Comparison of ENCODE assay signal across 14 cellular contexts in the genomic region with DNA sequence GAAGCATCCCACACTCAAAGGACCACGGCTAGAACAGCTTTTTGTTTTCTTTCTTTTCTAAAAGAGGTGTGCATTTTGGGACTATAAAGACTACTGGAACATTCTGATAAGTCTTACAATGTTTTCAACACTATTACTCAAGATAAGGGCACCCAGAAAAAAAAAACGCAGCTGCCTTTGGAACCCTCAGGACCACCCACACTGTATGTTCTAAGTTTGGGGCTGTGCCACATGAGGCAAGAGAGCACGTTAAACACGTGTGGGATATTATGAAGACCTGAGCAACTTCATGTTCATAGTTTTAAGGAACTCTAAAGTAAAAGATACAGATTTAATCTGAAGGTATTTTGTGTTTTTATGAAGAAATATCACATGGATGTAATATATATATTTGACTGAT.
DNase-seq lines count a peak whose midpoint lies in the region; ATAC-seq and TF ChIP-seq lines count a peak whose summit lies in the region.
"Had no signal": no experiment of that assay in that cellular context is flagged by ENCODE, and none has a peak within 500 bp of the region (broad histone marks: within the 10 kb centered on the region; RNA-seq: fewer than 3 reads in every experiment).

No MANE protein-coding gene starts in this region.

- intact Hi-C loops in ascending aorta (cut with DNase I), result no loop called here

- H3K4me3 ChIP-seq in SK-N-SH (ENCODE audit: low read depth in 2 of 2, low read length in 1 of 2), result no peak overlapping the region
- H3K4me3 ChIP-seq in ascending aorta, result peak overlapping the region in 1 of 2 donors; percentile 49
- H3K4me3 ChIP-seq: BLaER1, GM23248 had no signal

- TF ChIP-seq RAD21 in SK-N-SH (IDR thresholded peaks at IDR 0.05; ENCODE audit: low read length), result no peak

- H3K4me2 ChIP-seq in SK-N-SH, result no peak overlapping the region
- H3K4me2 ChIP-seq: BLaER1 had no signal

- no peaks in the 10 kb centered on the region for H3K9me3 Mint-ChIP-seq in neural crest cell
- H3K9me3 Mint-ChIP-seq in T-helper 2 cell treated with Interferon-gamma antibody and Interleukin-4, amounts not matched to agents 5 μg/mL and 100 μg/mL, for 36 hours, result no peaks in the 10 kb centered on the region

- no peaks in the 10 kb centered on the region for H3K27me3 Mint-ChIP-seq in neural crest cell (ENCODE audit: low read depth)
- no peaks in the 10 kb centered on the region for H3K27me3 Mint-ChIP-seq in T-helper 2 cell treated with Interferon-gamma antibody and Interleukin-4, amounts not matched to agents 5 μg/mL and 100 μg/mL, for 36 hours (ENCODE audit: low read depth)

- no peak overlapping the region for H3K27ac ChIP-seq in SK-N-SH (ENCODE audit: low read depth in 2 of 2, low read length in 1 of 2)
- H3K27ac ChIP-seq in ascending aorta, result peak overlapping the region; percentile 12 to 44
- H3K27ac ChIP-seq: 22Rv1, BLaER1, GM23248 had no signal

- peak overlapping the region; percentile 38; the same call in 1 of the 2 replicates for H2AFZ ChIP-seq in SK-N-SH (ENCODE audit: low read depth)
- H2AFZ ChIP-seq: GM23248 had no signal

- H3K36me3 Mint-ChIP-seq in neural crest cell (ENCODE audit: low read depth), result no peaks in the 10 kb centered on the region
- no peaks in the 10 kb centered on the region for H3K36me3 Mint-ChIP-seq in T-helper 2 cell treated with Interferon-gamma antibody and Interleukin-4, amounts not matched to agents 5 μg/mL and 100 μg/mL, for 36 hours (ENCODE audit: low read depth)

- H3K27me3 ChIP-seq in SK-N-SH (ENCODE audit: insufficient read depth) (no peaks in the 10 kb centered on the region), ascending aorta (no peaks in the 10 kb centered on the region)
- H3K27me3 ChIP-seq: BLaER1 had no signal

- H3K4me1 Mint-ChIP-seq in neural crest cell, result peaks cover 6% of the 10 kb centered on the region
- H3K4me1 Mint-ChIP-seq in T-helper 2 cell treated with Interferon-gamma antibody and Interleukin-4, amounts not matched to agents 5 μg/mL and 100 μg/mL, for 36 hours (ENCODE audit: low read depth), result no peaks in the 10 kb centered on the region

- H3K27ac Mint-ChIP-seq in neural crest cell (ENCODE audit: unreplicated experiment), result peak overlapping the region; percentile 22
- no peak overlapping the region for H3K27ac Mint-ChIP-seq in T-helper 2 cell treated with Interferon-gamma antibody and Interleukin-4, amounts not matched to agents 5 μg/mL and 100 μg/mL, for 36 hours

- H4K20me1 ChIP-seq in SK-N-SH (ENCODE audit: insufficient read depth), result no peaks in the 10 kb centered on the region
- H4K20me1 ChIP-seq: BLaER1 had no signal

- TF ChIP-seq CTCF in SK-N-SH (IDR thresholded peaks at IDR 0.05), result no peak
- TF ChIP-seq CTCF in ascending aorta (IDR thresholded peaks at IDR 0.05), result no peak
- no peak for TF ChIP-seq CTCF in neural crest cell (conservative IDR thresholded peaks at IDR 0.05)

- no peaks in the 10 kb centered on the region for H3K9me2 ChIP-seq in SK-N-SH

- H3K79me2 ChIP-seq in SK-N-SH (ENCODE audit: insufficient read depth), result no peaks in the 10 kb centered on the region

- ATAC-seq in SK-N-SH treated with all-trans-retinoic acid at 6 μM for 48 hours (no peak; the same call in 2 of the 3 replicates), HG02642 (IDR thresholded peaks at IDR 0.05; ENCODE audit: poor library complexity, unreplicated experiment) (no peak), GM19397 (IDR thresholded peaks at IDR 0.05; ENCODE audit: unreplicated experiment) (no peak)
- ATAC-seq: HCT116 had no signal

- no peaks in the 10 kb centered on the region for H3K36me3 ChIP-seq in SK-N-SH (replicated peaks in 1 of 2; ENCODE audit: control insufficient read depth in 1 of 2, insufficient read depth in 2 of 2, low read length in 1 of 2)
- no peaks in the 10 kb centered on the region for H3K36me3 ChIP-seq in ascending aorta
- H3K36me3 ChIP-seq: BLaER1 had no signal

- H3K9ac ChIP-seq in SK-N-SH, result no peak overlapping the region
- H3K9ac ChIP-seq: BLaER1, GM23248 had no signal

- no peak for TF ChIP-seq EP300 in SK-N-SH (IDR thresholded peaks at IDR 0.05; ENCODE audit: borderline replicate concordance in 1 of 2, low read depth in 1 of 2, low read length in 1 of 2)

- H3K9me3 ChIP-seq in SK-N-SH, result no peaks in the 10 kb centered on the region
- no peaks in the 10 kb centered on the region for H3K9me3 ChIP-seq in ascending aorta
- H3K9me3 ChIP-seq: BLaER1 had no signal

- POLR2A ChIA-PET in SK-N-SH (lab: Yijun Ruan, JAX), result no interaction called here

- peaks cover 0 to 3% of the 10 kb centered on the region in 2 experiments; a peak in 3 of 4 replicates for H3K4me1 ChIP-seq in SK-N-SH (ENCODE audit: control insufficient read depth in 1 of 2, insufficient read depth in 2 of 2, low read depth in 1 of 2, low read length in 1 of 2)
- peaks cover 0 to 6% of the 10 kb centered on the region in 2 donors for H3K4me1 ChIP-seq in ascending aorta
- H3K4me1 ChIP-seq: BLaER1 had no signal

- no peak overlapping the region for H3K4me3 Mint-ChIP-seq in neural crest cell
- no peak overlapping the region for H3K4me3 Mint-ChIP-seq in T-helper 2 cell treated with Interferon-gamma antibody and Interleukin-4, amounts not matched to agents 5 μg/mL and 100 μg/mL, for 36 hours

- 75% methylated on average over 4 of the region's 4 CpGs for WGBS in SK-N-SH (ENCODE audit: low lambda C conversion rate)

- CTCF ChIA-PET in SK-N-SH (lab: Yijun Ruan, JAX), result interaction anchor here (1.7 kb wide), 1 partner anchor 290 kb away, joined by 5 read pairs; no protein-coding TSS in a partner anchor

- peaks cover 4% of the 10 kb centered on the region for H3F3A ChIP-seq in SK-N-SH (replicated peaks; ENCODE audit: insufficient read depth)

- DNase-seq in SK-N-SH, result no peak
- no peak for DNase-seq in ascending aorta (ENCODE audit: low spot score in 2 of 2)
- no peak for DNase-seq in neural crest cell (ENCODE audit: low read depth, low spot score)
- DNase-seq in SW 1271 (lab: John Stamatoyannopoulos, UW), result no peak
- DNase-seq in T-helper 2 cell treated with Interferon-gamma antibody and Interleukin-4, amounts not matched to agents 5 μg/mL and 100 μg/mL, for 36 hours (ENCODE audit: low spot score), result no peak
- DNase-seq: AML-193, DMS53, GM23248 had no signal

TF ChIP-seq in SK-N-SH, 30 proteins besides CTCF, POLR2A, EP300 and RAD21 (continues in another document):
- TF ChIP-seq, protein P1, sequence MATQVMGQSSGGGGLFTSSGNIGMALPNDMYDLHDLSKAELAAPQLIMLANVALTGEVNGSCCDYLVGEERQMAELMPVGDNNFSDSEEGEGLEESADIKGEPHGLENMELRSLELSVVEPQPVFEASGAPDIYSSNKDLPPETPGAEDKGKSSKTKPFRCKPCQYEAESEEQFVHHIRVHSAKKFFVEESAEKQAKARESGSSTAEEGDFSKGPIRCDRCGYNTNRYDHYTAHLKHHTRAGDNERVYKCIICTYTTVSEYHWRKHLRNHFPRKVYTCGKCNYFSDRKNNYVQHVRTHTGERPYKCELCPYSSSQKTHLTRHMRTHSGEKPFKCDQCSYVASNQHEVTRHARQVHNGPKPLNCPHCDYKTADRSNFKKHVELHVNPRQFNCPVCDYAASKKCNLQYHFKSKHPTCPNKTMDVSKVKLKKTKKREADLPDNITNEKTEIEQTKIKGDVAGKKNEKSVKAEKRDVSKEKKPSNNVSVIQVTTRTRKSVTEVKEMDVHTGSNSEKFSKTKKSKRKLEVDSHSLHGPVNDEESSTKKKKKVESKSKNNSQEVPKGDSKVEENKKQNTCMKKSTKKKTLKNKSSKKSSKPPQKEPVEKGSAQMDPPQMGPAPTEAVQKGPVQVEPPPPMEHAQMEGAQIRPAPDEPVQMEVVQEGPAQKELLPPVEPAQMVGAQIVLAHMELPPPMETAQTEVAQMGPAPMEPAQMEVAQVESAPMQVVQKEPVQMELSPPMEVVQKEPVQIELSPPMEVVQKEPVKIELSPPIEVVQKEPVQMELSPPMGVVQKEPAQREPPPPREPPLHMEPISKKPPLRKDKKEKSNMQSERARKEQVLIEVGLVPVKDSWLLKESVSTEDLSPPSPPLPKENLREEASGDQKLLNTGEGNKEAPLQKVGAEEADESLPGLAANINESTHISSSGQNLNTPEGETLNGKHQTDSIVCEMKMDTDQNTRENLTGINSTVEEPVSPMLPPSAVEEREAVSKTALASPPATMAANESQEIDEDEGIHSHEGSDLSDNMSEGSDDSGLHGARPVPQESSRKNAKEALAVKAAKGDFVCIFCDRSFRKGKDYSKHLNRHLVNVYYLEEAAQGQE (IDR thresholded peaks at IDR 0.05; ENCODE audit: low read depth, low read length), result no peak
- TF ChIP-seq YY1 (IDR thresholded peaks at IDR 0.05; ENCODE audit: low read depth) (no peak), MEF2A (IDR thresholded peaks at IDR 0.05; ENCODE audit: borderline replicate concordance, low read depth) (no peak), CHD2 (IDR thresholded peaks at IDR 0.05; ENCODE audit: low read length, partially characterized antibody) (no peak)

TF ChIP-seq in SK-N-SH treated with all-trans-retinoic acid at 6 μM for 48 hours, 23 proteins besides CTCF, POLR2A, EP300 and RAD21 (continues in another document):
- TF ChIP-seq TOX (CRISPR knock-in tag; IDR thresholded peaks at IDR 0.05; ENCODE audit: borderline replicate concordance) (no peak), TCF4 (CRISPR knock-in tag; IDR thresholded peaks at IDR 0.05; ENCODE audit: borderline replicate concordance) (no peak), SNAI2 (CRISPR knock-in tag; IDR thresholded peaks at IDR 0.05) (no peak)
- TF ChIP-seq, protein P2, sequence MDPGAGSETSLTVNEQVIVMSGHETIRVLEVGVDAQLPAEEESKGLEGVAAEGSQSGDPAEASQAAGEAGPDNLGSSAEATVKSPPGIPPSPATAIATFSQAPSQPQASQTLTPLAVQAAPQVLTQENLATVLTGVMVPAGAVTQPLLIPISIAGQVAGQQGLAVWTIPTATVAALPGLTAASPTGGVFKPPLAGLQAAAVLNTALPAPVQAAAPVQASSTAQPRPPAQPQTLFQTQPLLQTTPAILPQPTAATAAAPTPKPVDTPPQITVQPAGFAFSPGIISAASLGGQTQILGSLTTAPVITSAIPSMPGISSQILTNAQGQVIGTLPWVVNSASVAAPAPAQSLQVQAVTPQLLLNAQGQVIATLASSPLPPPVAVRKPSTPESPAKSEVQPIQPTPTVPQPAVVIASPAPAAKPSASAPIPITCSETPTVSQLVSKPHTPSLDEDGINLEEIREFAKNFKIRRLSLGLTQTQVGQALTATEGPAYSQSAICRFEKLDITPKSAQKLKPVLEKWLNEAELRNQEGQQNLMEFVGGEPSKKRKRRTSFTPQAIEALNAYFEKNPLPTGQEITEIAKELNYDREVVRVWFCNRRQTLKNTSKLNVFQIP (CRISPR knock-in tag; IDR thresholded peaks at IDR 0.05; ENCODE audit: borderline replicate concordance, low read depth), result no peak

Comparison
In these comparisons a context has a peak if more than half of its experiments do, and no peak if none do; other contexts are left out.
1. H3K27ac ChIP-seq: peak in ascending aorta (2 of 2); none in SK-N-SH (0 of 2).